ENCODE assay signal across 2 cellular contexts in genomic region chr10:101019440-101019703, GRCh38.
TF ChIP-seq lines count a peak whose summit lies in the region.

No MANE protein-coding gene starts in this region.

TF ChIP-seq in HepG2, 621 proteins besides CTCF, POLR2A, EP300 and RAD21:
- TF ChIP-seq ZBTB39 (CRISPR knock-in tag; IDR thresholded peaks at IDR 0.05): 0 out of 2 replicates have a peak, but pooled peaks have one; percentile 28
- TF ChIP-seq HNF4G (IDR thresholded peaks at IDR 0.05; ENCODE audit: borderline replicate concordance, low read depth, low read length): no peak
- TF ChIP-seq HNF4G (CRISPR knock-in tag; IDR thresholded peaks at IDR 0.05; ENCODE audit: borderline replicate concordance, low read depth): no peak

TF ChIP-seq in WTC11, 78 proteins besides CTCF, POLR2A, EP300 and RAD21:
- TF ChIP-seq SP1 (CRISPR knock-in tag; conservative IDR thresholded peaks at IDR 0.05): no peak
- no peak for TF ChIP-seq ZNF138 (CRISPR knock-in tag; conservative IDR thresholded peaks at IDR 0.05)
- TF ChIP-seq ZNF532 (CRISPR knock-in tag; IDR thresholded peaks at IDR 0.05; ENCODE audit: borderline replicate concordance): no peak
- no peak for TF ChIP-seq SMAD3 (CRISPR knock-in tag; IDR thresholded peaks at IDR 0.05; ENCODE audit: borderline replicate concordance)
- no peak for TF ChIP-seq TEAD1 (CRISPR knock-in tag; IDR thresholded peaks at IDR 0.05)
- no peak for TF ChIP-seq CREM (CRISPR knock-in tag; IDR thresholded peaks at IDR 0.05)
- no peak for TF ChIP-seq NFATC4 (CRISPR knock-in tag; IDR thresholded peaks at IDR 0.05)
- TF ChIP-seq ZMAT4 (CRISPR knock-in tag; IDR thresholded peaks at IDR 0.05): no peak
- TF ChIP-seq HMGXB4 (CRISPR knock-in tag; IDR thresholded peaks at IDR 0.05): no peak
- no peak for TF ChIP-seq USF2 (CRISPR knock-in tag; IDR thresholded peaks at IDR 0.05)
- TF ChIP-seq ATF3 (CRISPR knock-in tag; conservative IDR thresholded peaks at IDR 0.05): no peak
- no peak for TF ChIP-seq E2F5 (CRISPR knock-in tag; IDR thresholded peaks at IDR 0.05)
- no peak for TF ChIP-seq E2F1 (CRISPR knock-in tag; IDR thresholded peaks at IDR 0.05)
- no peak for TF ChIP-seq PREB (CRISPR knock-in tag; IDR thresholded peaks at IDR 0.05; ENCODE audit: borderline replicate concordance)
- TF ChIP-seq JAZF1 (CRISPR knock-in tag; IDR thresholded peaks at IDR 0.05): no peak
- no peak for TF ChIP-seq ZSCAN18 (CRISPR knock-in tag; IDR thresholded peaks at IDR 0.05)
- no peak for TF ChIP-seq EMX1 (CRISPR knock-in tag; IDR thresholded peaks at IDR 0.05)
- no peak for TF ChIP-seq ZNF396 (CRISPR knock-in tag; IDR thresholded peaks at IDR 0.05; ENCODE audit: borderline replicate concordance)
- TF ChIP-seq KAT7 (CRISPR knock-in tag; IDR thresholded peaks at IDR 0.05; ENCODE audit: borderline replicate concordance): no peak
- TF ChIP-seq MXD4 (CRISPR knock-in tag; IDR thresholded peaks at IDR 0.05; ENCODE audit: borderline replicate concordance): no peak
